Comparison of ENCODE assay signal across 28 cellular contexts in the genomic region with DNA sequence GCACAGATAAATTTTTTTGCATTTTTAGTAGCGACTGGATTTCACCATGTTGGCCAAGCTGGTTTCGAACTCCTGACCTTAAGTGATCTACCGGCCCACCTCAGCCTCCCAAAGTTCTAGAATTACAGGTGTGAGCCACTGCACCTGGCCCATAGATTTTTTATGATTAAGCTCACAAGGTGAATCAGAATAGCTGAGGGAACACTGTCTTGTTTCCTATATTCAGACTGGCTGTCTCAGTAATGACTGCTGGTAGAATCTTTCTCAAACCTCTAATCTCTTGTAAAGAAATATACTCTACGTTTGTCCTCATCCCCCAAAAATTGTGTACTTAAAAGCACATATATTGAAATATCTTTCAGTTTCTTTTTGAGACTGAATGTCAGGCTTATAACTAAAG.
"Had no signal": no experiment of that assay in that cellular context is flagged by ENCODE, and none has a peak within 500 bp of the region (broad histone marks: within the 10 kb centered on the region; RNA-seq: fewer than 3 reads in every experiment).

No MANE protein-coding gene starts in this region.

- H3K27me3 ChIP-seq: brain microvascular endothelial cell, cardiac muscle cell, colonic mucosa, esophagus squamous epithelium had no signal

- H3K9me3 Mint-ChIP-seq: activated CD4-positive, alpha-beta T cell treated with anti-CD3 and anti-CD28 coated beads, Interleukin-2, amount 10 ng/mL, durations not matched to agents 7 days and 5 days; activated CD8-positive, alpha-beta T cell treated with anti-CD3 and anti-CD28 coated beads for 36 hours; activated T-helper 17 cell treated with anti-CD3 and anti-CD28 coated beads, Interleukin-2, amount 50 U/mL, for 72 hours; T-helper 1 cell treated with Interleukin-12 subunit alpha and Interleukin-12 subunit beta and Interleukin-4 antibody, amounts not matched to agents 30 μg/mL and 1 μg/mL, for 36 hours; WTC11 had no signal

- H3K36me3 Mint-ChIP-seq: activated naive CD8-positive, alpha-beta T cell; T-cell; WTC11 had no signal

- H3K27me3 Mint-ChIP-seq: activated CD8-positive, alpha-beta T cell treated with anti-CD3 and anti-CD28 coated beads for 36 hours; T-cell had no signal

- H3K4me3 Mint-ChIP-seq: activated CD4-positive, alpha-beta T cell treated with anti-CD3 and anti-CD28 coated beads, Interleukin-2, amount 10 ng/mL, durations not matched to agents 7 days and 5 days; activated CD8-positive, alpha-beta T cell treated with anti-CD3 and anti-CD28 coated beads for 36 hours; activated naive CD8-positive, alpha-beta T cell; activated T-cell treated with anti-CD3 and anti-CD28 coated beads, Interleukin-2, amount 50 U/mL, for 4 hours; activated T-helper 17 cell treated with anti-CD3 and anti-CD28 coated beads, Interleukin-2, amount 50 U/mL, for 72 hours; T-cell; T-helper 1 cell treated with Interleukin-12 subunit alpha and Interleukin-12 subunit beta and Interleukin-4 antibody, amounts not matched to agents 30 μg/mL and 1 μg/mL, for 36 hours; WTC11 had no signal

- H3K27ac Mint-ChIP-seq: activated CD4-positive, alpha-beta T cell treated with anti-CD3 and anti-CD28 coated beads, Interleukin-2, amount 10 ng/mL, durations not matched to agents 7 days and 5 days; activated CD8-positive, alpha-beta T cell treated with anti-CD3 and anti-CD28 coated beads for 36 hours; activated naive CD8-positive, alpha-beta T cell; activated T-helper 17 cell treated with anti-CD3 and anti-CD28 coated beads, Interleukin-2, amount 50 U/mL, for 72 hours; T-cell; T-helper 1 cell treated with Interleukin-12 subunit alpha and Interleukin-12 subunit beta and Interleukin-4 antibody, amounts not matched to agents 30 μg/mL and 1 μg/mL, for 36 hours; WTC11 had no signal

- FAIRE-seq: frontal cortex, TTC549 had no signal

- H3K4me1 ChIP-seq: colonic mucosa, esophagus squamous epithelium had no signal

- H3K4me1 Mint-ChIP-seq: activated CD4-positive, alpha-beta T cell treated with anti-CD3 and anti-CD28 coated beads, Interleukin-2, amount 10 ng/mL, durations not matched to agents 7 days and 5 days; activated T-helper 17 cell treated with anti-CD3 and anti-CD28 coated beads, Interleukin-2, amount 50 U/mL, for 72 hours; T-cell had no signal

- DNase-seq: activated CD4-positive, alpha-beta T cell treated with anti-CD3 and anti-CD28 coated beads for 1 hour; activated CD4-positive, alpha-beta T cell treated with anti-CD3 and anti-CD28 coated beads for 4 hours; activated CD4-positive, alpha-beta T cell treated with anti-CD3 and anti-CD28 coated beads, Interleukin-2, amount 10 ng/mL, durations not matched to agents 7 days and 5 days; activated CD4-positive, alpha-beta T cell treated with anti-CD3 and anti-CD28 coated beads, Interleukin-2, amount 50 U/mL, for 48 hours; activated CD8-positive, alpha-beta memory T cell treated with anti-CD3 and anti-CD28 coated beads for 24 hours; activated CD8-positive, alpha-beta T cell treated with anti-CD3 and anti-CD28 coated beads for 36 hours; activated effector memory CD4-positive, alpha-beta T cell treated with Interleukin-2 at 50 U/mL for 16 hours; activated gamma-delta T cell treated with Interleukin-2 at 50 U/mL for 16 hours; activated naive CD4-positive, alpha-beta T cell treated with anti-CD3 and anti-CD28 coated beads, Interleukin-2, amount 50 U/mL, for 16 hours; activated naive CD4-positive, alpha-beta T cell treated with Interleukin-2 at 50 U/mL for 16 hours; activated T-cell treated with anti-CD3 and anti-CD28 coated beads, Interleukin-2, amount 50 U/mL, for 4 hours; amniotic stem cell; central memory CD4-positive, alpha-beta T cell; cerebellar nuclear complex; colonic mucosa; effector CD8-positive, alpha-beta T cell; esophagus squamous epithelium; T-cell; T-helper 9 cell had no signal

- H3K9me3 ChIP-seq: colonic mucosa, esophagus squamous epithelium had no signal

- ATAC-seq: activated CD8-positive, alpha-beta T cell treated with anti-CD3 and anti-CD28 coated beads for 36 hours; activated T-cell treated with anti-CD3 and anti-CD28 coated beads, Interleukin-2, amount 50 U/mL, for 4 hours; activated T-helper 17 cell treated with anti-CD3 and anti-CD28 coated beads, Interleukin-2, amount 50 U/mL, for 72 hours; T-cell; WTC11 had no signal

- H3K4me3 ChIP-seq: cardiac muscle cell, colonic mucosa, esophagus squamous epithelium had no signal

- H3K36me3 ChIP-seq: brain microvascular endothelial cell, cardiac muscle cell, colonic mucosa, esophagus squamous epithelium had no signal

- H3K27ac ChIP-seq: brain microvascular endothelial cell, cardiac muscle cell, colonic mucosa, esophagus squamous epithelium, VCaP had no signal
